In the genomic region with DNA sequence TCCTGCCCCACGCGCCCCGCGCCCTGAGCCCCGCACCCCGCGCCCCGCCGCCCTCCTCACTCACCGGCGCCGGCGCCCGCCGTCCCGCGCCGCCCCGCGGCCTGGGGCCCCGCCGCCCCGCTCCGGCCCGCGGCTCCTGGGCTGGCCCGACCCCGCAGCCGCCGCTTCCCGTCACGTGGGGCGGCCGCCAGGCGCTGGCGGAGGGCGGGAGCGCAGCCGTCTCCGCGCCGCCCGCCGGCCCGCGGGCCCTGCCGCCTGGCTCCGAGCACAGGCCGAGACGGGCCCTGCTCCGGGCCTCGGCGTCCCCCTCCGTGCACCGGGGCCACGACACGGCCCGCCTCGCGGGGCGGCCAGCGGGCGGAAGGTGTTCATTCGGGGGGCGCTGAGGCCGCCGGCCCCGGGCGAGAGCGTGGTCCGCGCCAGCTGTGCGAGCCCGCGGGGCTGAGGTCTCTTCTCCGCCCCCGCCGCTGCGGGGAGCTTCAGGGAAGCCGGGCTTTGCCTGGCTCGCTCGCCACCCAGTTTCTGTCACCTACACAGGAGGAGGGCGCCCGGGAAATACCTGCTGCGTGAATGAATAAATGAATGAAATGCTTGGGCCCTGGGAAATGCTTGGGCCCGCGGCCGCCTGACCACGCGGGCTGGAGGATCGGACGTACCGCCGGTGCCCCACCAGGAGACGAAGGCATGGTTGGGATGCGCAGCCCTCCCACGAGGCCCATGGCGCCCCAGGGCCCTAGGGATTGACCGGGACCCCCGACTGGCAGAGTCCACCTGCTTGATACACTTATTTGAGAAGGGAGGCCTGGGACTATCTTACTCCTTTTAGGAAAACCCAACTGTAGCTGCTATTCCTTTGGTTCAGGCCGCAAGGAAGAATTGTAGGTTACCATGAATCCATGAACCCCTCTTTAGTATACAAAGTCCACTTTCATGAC, we compare ENCODE assay signal across 1 cellular context.
TF ChIP-seq lines count a peak whose summit lies in the region.

A gene with protein sequence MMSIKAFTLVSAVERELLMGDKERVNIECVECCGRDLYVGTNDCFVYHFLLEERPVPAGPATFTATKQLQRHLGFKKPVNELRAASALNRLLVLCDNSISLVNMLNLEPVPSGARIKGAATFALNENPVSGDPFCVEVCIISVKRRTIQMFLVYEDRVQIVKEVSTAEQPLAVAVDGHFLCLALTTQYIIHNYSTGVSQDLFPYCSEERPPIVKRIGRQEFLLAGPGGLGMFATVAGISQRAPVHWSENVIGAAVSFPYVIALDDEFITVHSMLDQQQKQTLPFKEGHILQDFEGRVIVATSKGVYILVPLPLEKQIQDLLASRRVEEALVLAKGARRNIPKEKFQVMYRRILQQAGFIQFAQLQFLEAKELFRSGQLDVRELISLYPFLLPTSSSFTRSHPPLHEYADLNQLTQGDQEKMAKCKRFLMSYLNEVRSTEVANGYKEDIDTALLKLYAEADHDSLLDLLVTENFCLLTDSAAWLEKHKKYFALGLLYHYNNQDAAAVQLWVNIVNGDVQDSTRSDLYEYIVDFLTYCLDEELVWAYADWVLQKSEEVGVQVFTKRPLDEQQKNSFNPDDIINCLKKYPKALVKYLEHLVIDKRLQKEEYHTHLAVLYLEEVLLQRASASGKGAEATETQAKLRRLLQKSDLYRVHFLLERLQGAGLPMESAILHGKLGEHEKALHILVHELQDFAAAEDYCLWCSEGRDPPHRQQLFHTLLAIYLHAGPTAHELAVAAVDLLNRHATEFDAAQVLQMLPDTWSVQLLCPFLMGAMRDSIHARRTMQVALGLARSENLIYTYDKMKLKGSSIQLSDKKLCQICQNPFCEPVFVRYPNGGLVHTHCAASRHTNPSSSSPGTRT (minus strand): TSS at position 175 of the 935 bp plus-strand sequence. CDS start 21,434 bp downstream, outside the sequence.

TF ChIP-seq in K562, 482 proteins besides CTCF, POLR2A, EP300 and RAD21 (continued from another document and continues in another):
- no peak for TF ChIP-seq MXD1 (CRISPR knock-in tag; IDR thresholded peaks at IDR 0.05; ENCODE audit: borderline replicate concordance, poor library complexity, severe bottlenecking)
- no peak for TF ChIP-seq SOX6 (IDR thresholded peaks at IDR 0.05)
- no peak for TF ChIP-seq ILF3 (IDR thresholded peaks at IDR 0.05; ENCODE audit: borderline replicate concordance)
- TF ChIP-seq GATAD2A (IDR thresholded peaks at IDR 0.05): no peak
- 0 out of 2 replicates have a peak, but pooled peaks have one; percentile 77 for TF ChIP-seq FOXP4 (CRISPR knock-in tag; IDR thresholded peaks at IDR 0.05; ENCODE audit: borderline replicate concordance)
- no peak for TF ChIP-seq ZNF668 (CRISPR knock-in tag; IDR thresholded peaks at IDR 0.05)
- TF ChIP-seq U2AF1 (optimal IDR thresholded peaks at IDR 0.05; ENCODE audit: low read depth, low read length): peak; percentile 51
- no peak for TF ChIP-seq C11orf30 (IDR thresholded peaks at IDR 0.05; ENCODE audit: low read depth)
- TF ChIP-seq, protein P1, sequence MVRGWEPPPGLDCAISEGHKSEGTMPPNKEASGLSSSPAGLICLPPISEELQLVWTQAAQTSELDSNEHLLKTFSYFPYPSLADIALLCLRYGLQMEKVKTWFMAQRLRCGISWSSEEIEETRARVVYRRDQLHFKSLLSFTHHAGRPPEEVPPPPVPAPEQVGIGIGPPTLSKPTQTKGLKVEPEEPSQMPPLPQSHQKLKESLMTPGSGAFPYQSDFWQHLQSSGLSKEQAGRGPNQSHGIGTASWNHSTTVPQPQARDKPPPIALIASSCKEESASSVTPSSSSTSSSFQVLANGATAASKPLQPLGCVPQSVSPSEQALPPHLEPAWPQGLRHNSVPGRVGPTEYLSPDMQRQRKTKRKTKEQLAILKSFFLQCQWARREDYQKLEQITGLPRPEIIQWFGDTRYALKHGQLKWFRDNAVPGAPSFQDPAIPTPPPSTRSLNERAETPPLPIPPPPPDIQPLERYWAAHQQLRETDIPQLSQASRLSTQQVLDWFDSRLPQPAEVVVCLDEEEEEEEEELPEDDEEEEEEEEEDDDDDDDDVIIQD (CRISPR knock-in tag; IDR thresholded peaks at IDR 0.05): no peak
- no peak for TF ChIP-seq TBL1XR1 (IDR thresholded peaks at IDR 0.05; ENCODE audit: low read length in 2 of 2)
- no peak for TF ChIP-seq NUFIP1 (IDR thresholded peaks at IDR 0.05; ENCODE audit: partially characterized antibody)
- no peak for TF ChIP-seq RHOXF2B (CRISPR knock-in tag; conservative IDR thresholded peaks at IDR 0.05)
- TF ChIP-seq HNRNPUL1 (IDR thresholded peaks at IDR 0.05; ENCODE audit: low read length): no peak
- TF ChIP-seq PTRF (tag; IDR thresholded peaks at IDR 0.05): no peak
- TF ChIP-seq ZEB2 (IDR thresholded peaks at IDR 0.05): no peak
- no peak for TF ChIP-seq DDX20 (tag; IDR thresholded peaks at IDR 0.05; ENCODE audit: low read depth)
- TF ChIP-seq DLX4 (CRISPR knock-in tag; IDR thresholded peaks at IDR 0.05): no peak
- TF ChIP-seq ZNF41 (CRISPR knock-in tag; conservative IDR thresholded peaks at IDR 0.05): no peak
- TF ChIP-seq HSF4 (CRISPR knock-in tag; IDR thresholded peaks at IDR 0.05; ENCODE audit: borderline replicate concordance): no peak
- no peak for TF ChIP-seq NCOA4 (IDR thresholded peaks at IDR 0.05; ENCODE audit: partially characterized antibody)
- no peak for TF ChIP-seq BRD9 (IDR thresholded peaks at IDR 0.05; ENCODE audit: low read depth, partially characterized antibody)
- TF ChIP-seq SAFB2 (IDR thresholded peaks at IDR 0.05; ENCODE audit: borderline replicate concordance, low read depth, low read length, severe bottlenecking): no peak
- no peak for TF ChIP-seq SIX5 (IDR thresholded peaks at IDR 0.05; ENCODE audit: borderline replicate concordance in 1 of 2, insufficient read depth in 1 of 2, low read depth in 1 of 2, low read length in 2 of 2)
- peak; percentile 21 for TF ChIP-seq KDM5B (IDR thresholded peaks at IDR 0.05; ENCODE audit: insufficient replicate concordance, low read depth, low read length)
- TF ChIP-seq, protein P2, sequence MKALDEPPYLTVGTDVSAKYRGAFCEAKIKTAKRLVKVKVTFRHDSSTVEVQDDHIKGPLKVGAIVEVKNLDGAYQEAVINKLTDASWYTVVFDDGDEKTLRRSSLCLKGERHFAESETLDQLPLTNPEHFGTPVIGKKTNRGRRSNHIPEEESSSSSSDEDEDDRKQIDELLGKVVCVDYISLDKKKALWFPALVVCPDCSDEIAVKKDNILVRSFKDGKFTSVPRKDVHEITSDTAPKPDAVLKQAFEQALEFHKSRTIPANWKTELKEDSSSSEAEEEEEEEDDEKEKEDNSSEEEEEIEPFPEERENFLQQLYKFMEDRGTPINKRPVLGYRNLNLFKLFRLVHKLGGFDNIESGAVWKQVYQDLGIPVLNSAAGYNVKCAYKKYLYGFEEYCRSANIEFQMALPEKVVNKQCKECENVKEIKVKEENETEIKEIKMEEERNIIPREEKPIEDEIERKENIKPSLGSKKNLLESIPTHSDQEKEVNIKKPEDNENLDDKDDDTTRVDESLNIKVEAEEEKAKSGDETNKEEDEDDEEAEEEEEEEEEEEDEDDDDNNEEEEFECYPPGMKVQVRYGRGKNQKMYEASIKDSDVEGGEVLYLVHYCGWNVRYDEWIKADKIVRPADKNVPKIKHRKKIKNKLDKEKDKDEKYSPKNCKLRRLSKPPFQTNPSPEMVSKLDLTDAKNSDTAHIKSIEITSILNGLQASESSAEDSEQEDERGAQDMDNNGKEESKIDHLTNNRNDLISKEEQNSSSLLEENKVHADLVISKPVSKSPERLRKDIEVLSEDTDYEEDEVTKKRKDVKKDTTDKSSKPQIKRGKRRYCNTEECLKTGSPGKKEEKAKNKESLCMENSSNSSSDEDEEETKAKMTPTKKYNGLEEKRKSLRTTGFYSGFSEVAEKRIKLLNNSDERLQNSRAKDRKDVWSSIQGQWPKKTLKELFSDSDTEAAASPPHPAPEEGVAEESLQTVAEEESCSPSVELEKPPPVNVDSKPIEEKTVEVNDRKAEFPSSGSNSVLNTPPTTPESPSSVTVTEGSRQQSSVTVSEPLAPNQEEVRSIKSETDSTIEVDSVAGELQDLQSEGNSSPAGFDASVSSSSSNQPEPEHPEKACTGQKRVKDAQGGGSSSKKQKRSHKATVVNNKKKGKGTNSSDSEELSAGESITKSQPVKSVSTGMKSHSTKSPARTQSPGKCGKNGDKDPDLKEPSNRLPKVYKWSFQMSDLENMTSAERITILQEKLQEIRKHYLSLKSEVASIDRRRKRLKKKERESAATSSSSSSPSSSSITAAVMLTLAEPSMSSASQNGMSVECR (CRISPR knock-in tag; IDR thresholded peaks at IDR 0.05): peak; percentile 56; the same call in 1 of the 2 replicates
- no peak for TF ChIP-seq ZNF699 (CRISPR knock-in tag; IDR thresholded peaks at IDR 0.05; ENCODE audit: insufficient replicate concordance)
- no peak for TF ChIP-seq PHB (CRISPR knock-in tag; IDR thresholded peaks at IDR 0.05)
- TF ChIP-seq TAL1 (IDR thresholded peaks at IDR 0.05): no peak
- TF ChIP-seq ZNF143 (CRISPR knock-in tag; IDR thresholded peaks at IDR 0.05): no peak
- TF ChIP-seq NKRF (IDR thresholded peaks at IDR 0.05; ENCODE audit: borderline replicate concordance): no peak
- peak; percentile 90 for TF ChIP-seq RB1 (IDR thresholded peaks at IDR 0.05; ENCODE audit: low read depth)
- TF ChIP-seq EGR1 (conservative IDR thresholded peaks at IDR 0.05): peak; percentile 84
- TF ChIP-seq U2AF2 (optimal IDR thresholded peaks at IDR 0.05; ENCODE audit: low read depth, low read length): no peak
- no peak for TF ChIP-seq JUN (IDR thresholded peaks at IDR 0.05; ENCODE audit: borderline replicate concordance, low read depth, low read length)
- TF ChIP-seq JUN (CRISPR knock-in tag; IDR thresholded peaks at IDR 0.05; ENCODE audit: borderline replicate concordance): no peak; the same call in 1 of the 2 replicates
- no peak for TF ChIP-seq RBM25 (IDR thresholded peaks at IDR 0.05; ENCODE audit: low read depth, low read length, severe bottlenecking)
- TF ChIP-seq E2F4 (CRISPR knock-in tag; IDR thresholded peaks at IDR 0.05; ENCODE audit: low read depth): no peak
- TF ChIP-seq POLR2AphosphoS2 (IDR thresholded peaks at IDR 0.05; ENCODE audit: low read length): no peak
- peak in 1 of 2 experiments; percentile 14; a peak in 1 of 4 replicates for TF ChIP-seq SIN3A (IDR thresholded peaks at IDR 0.05; ENCODE audit: borderline replicate concordance in 2 of 2, control insufficient read depth in 1 of 2, low read depth in 2 of 2, low read length in 2 of 2)
- no peak for TF ChIP-seq CBX8 (IDR thresholded peaks at IDR 0.05; ENCODE audit: borderline replicate concordance, extremely low read depth, low read depth, low read length, poor library complexity, severe bottlenecking)
- no peak for TF ChIP-seq SMARCE1 (IDR thresholded peaks at IDR 0.05)
- no peak for TF ChIP-seq OTX1 (CRISPR knock-in tag; IDR thresholded peaks at IDR 0.05)
- TF ChIP-seq, protein P3, sequence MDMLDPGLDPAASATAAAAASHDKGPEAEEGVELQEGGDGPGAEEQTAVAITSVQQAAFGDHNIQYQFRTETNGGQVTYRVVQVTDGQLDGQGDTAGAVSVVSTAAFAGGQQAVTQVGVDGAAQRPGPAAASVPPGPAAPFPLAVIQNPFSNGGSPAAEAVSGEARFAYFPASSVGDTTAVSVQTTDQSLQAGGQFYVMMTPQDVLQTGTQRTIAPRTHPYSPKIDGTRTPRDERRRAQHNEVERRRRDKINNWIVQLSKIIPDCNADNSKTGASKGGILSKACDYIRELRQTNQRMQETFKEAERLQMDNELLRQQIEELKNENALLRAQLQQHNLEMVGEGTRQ (CRISPR knock-in tag; IDR thresholded peaks at IDR 0.05): peak; percentile 79
- no peak for TF ChIP-seq NFYB (IDR thresholded peaks at IDR 0.05; ENCODE audit: extremely low read depth, insufficient read length)
- TF ChIP-seq PPARD (CRISPR knock-in tag; IDR thresholded peaks at IDR 0.05): no peak
- TF ChIP-seq ILK (tag; IDR thresholded peaks at IDR 0.05; ENCODE audit: borderline replicate concordance, low read depth): no peak
- TF ChIP-seq NONO (IDR thresholded peaks at IDR 0.05; ENCODE audit: low read depth in 2 of 2, low read length in 1 of 2): peak; percentile 66 to 84; a peak in 3 of 4 replicates
